10 cellular contexts compared by ENCODE assay signal in genomic region chr1:26922901-26923300, GRCh38.
DNase-seq lines count a peak whose midpoint lies in the region; ATAC-seq and TF ChIP-seq lines count a peak whose summit lies in the region.
"Had no signal": no experiment of that assay in that cellular context is flagged by ENCODE, and none has a peak within 500 bp of the region (broad histone marks: within the 10 kb centered on the region; RNA-seq: fewer than 3 reads in every experiment).

No MANE protein-coding gene starts in this region.

- peaks cover 15% of the 10 kb centered on the region for H3K4me1 ChIP-seq in ACC112 (ENCODE audit: control insufficient read depth, insufficient read depth, low read length, unreplicated experiment)
- H3K4me1 ChIP-seq: prostate gland had no signal

- H3K4me3 ChIP-seq in ACC112 (ENCODE audit: low read depth, low read length) (peak overlapping the region; percentile 84), HL-60 (replicated peaks; ENCODE audit: insufficient read depth, low read length) (peak overlapping the region; percentile 90), astrocyte of the spinal cord (ENCODE audit: low read depth, low read length) (peak overlapping the region; percentile 89)

- peaks cover 44% of the 10 kb centered on the region for H3K79me2 ChIP-seq in ACC112 (ENCODE audit: control insufficient read depth, insufficient read depth, low read length, unreplicated experiment)

- H3K27me3 ChIP-seq in ACC112 (ENCODE audit: insufficient read depth, low read length), result no peaks in the 10 kb centered on the region
- no peaks in the 10 kb centered on the region for H3K27me3 ChIP-seq in HL-60 (ENCODE audit: insufficient read depth, poor library complexity, severe bottlenecking)

- peaks cover 17% of the 10 kb centered on the region for H3K4me1 Mint-ChIP-seq in memory B cell

- H3K27ac ChIP-seq in ACC112 (ENCODE audit: low read depth, low read length) (0 out of 2 replicates have a peak overlapping the region, but pooled peaks have one; percentile 69), HL-60 (replicated peaks) (peak overlapping the region; percentile 90; the same call in 1 of the 2 replicates)

- no peak overlapping the region for H2AFZ ChIP-seq in ACC112 (ENCODE audit: low read length, unreplicated experiment)

- ATAC-seq in memory B cell (ENCODE audit: low read depth), result no peak
- no peak for ATAC-seq in GM19455 (IDR thresholded peaks at IDR 0.05; ENCODE audit: unreplicated experiment)

- peaks cover 16% of the 10 kb centered on the region for H3K36me3 ChIP-seq in ACC112 (ENCODE audit: insufficient read depth, low read length)

- no peaks in the 10 kb centered on the region for H3K9me3 Mint-ChIP-seq in memory B cell

- DNase-seq in HL-60 (ENCODE audit: low read depth in 1 of 2, low spot score in 1 of 2) (no peak), astrocyte of the spinal cord (ENCODE audit: low read depth, low spot score) (no peak), memory B cell (ENCODE audit: low spot score in 2 of 2) (no peak), HK-2 (ENCODE audit: unreplicated experiment) (no peak), DMS79 (lab: John Stamatoyannopoulos, UW) (no peak)
- no peak for DNase-seq in stimulated activated CD8-positive, alpha-beta memory T cell treated with anti-CD3 and anti-CD28 coated beads, Interleukin-4, amount 100 ng/mL, for 48 hours
- DNase-seq: NCI-H69 had no signal

- H3K27me3 Mint-ChIP-seq in memory B cell, result no peaks in the 10 kb centered on the region

- peaks cover 7% of the 10 kb centered on the region for H3K36me3 Mint-ChIP-seq in memory B cell

- no peak for TF ChIP-seq CTCF in HL-60 (IDR thresholded peaks at IDR 0.05; ENCODE audit: insufficient read depth, low read length)
- TF ChIP-seq CTCF in astrocyte of the spinal cord (IDR thresholded peaks at IDR 0.05; ENCODE audit: low read depth, low read length), result no peak

- peak overlapping the region; percentile 88 for H3K27ac Mint-ChIP-seq in memory B cell

- in situ Hi-C loops in astrocyte of the spinal cord (cut with HindIII; ENCODE audit: low sequenced_read_pairs), result no loop called here

- H3K4me3 Mint-ChIP-seq in memory B cell, result peak overlapping the region; percentile 93
